In genomic region chr12:104462931-104463339, GRCh38 we compare ENCODE assay signal across 1 cellular context.
TF ChIP-seq lines count a peak whose summit lies in the region.

No MANE protein-coding gene starts in this region.

TF ChIP-seq in K562, 482 proteins besides CTCF, POLR2A, EP300 and RAD21 (continued from another document and continues in another):
- TF ChIP-seq, protein P1, sequence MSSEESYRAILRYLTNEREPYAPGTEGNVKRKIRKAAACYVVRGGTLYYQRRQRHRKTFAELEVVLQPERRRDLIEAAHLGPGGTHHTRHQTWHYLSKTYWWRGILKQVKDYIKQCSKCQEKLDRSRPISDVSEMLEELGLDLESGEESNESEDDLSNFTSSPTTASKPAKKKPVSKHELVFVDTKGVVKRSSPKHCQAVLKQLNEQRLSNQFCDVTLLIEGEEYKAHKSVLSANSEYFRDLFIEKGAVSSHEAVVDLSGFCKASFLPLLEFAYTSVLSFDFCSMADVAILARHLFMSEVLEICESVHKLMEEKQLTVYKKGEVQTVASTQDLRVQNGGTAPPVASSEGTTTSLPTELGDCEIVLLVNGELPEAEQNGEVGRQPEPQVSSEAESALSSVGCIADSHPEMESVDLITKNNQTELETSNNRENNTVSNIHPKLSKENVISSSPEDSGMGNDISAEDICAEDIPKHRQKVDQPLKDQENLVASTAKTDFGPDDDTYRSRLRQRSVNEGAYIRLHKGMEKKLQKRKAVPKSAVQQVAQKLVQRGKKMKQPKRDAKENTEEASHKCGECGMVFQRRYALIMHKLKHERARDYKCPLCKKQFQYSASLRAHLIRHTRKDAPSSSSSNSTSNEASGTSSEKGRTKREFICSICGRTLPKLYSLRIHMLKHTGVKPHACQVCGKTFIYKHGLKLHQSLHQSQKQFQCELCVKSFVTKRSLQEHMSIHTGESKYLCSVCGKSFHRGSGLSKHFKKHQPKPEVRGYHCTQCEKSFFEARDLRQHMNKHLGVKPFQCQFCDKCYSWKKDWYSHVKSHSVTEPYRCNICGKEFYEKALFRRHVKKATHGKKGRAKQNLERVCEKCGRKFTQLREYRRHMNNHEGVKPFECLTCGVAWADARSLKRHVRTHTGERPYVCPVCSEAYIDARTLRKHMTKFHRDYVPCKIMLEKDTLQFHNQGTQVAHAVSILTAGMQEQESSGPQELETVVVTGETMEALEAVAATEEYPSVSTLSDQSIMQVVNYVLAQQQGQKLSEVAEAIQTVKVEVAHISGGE (CRISPR knock-in tag; IDR thresholded peaks at IDR 0.05), result no peak
- TF ChIP-seq ZBTB8A (IDR thresholded peaks at IDR 0.05; ENCODE audit: partially characterized antibody), result no peak
- no peak for TF ChIP-seq ZNF217 (CRISPR knock-in tag; IDR thresholded peaks at IDR 0.05)
- TF ChIP-seq, protein P2, sequence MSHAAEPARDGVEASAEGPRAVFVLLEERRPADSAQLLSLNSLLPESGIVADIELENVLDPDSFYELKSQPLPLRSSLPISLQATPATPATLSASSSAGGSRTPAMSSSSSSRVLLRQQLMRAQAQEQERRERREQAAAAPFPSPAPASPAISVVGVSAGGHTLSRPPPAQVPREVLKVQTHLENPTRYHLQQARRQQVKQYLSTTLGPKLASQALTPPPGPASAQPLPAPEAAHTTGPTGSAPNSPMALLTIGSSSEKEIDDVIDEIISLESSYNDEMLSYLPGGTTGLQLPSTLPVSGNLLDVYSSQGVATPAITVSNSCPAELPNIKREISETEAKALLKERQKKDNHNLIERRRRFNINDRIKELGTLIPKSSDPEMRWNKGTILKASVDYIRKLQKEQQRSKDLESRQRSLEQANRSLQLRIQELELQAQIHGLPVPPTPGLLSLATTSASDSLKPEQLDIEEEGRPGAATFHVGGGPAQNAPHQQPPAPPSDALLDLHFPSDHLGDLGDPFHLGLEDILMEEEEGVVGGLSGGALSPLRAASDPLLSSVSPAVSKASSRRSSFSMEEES (CRISPR knock-in tag; IDR thresholded peaks at IDR 0.05), result no peak
- TF ChIP-seq TCF7L2 (IDR thresholded peaks at IDR 0.05; ENCODE audit: low read depth, low read length), result no peak
- TF ChIP-seq ZNF316 (IDR thresholded peaks at IDR 0.05), result peak; percentile 92
- TF ChIP-seq NBN (IDR thresholded peaks at IDR 0.05; ENCODE audit: low read depth), result no peak
- TF ChIP-seq XRCC4 (IDR thresholded peaks at IDR 0.05; ENCODE audit: extremely low read depth, insufficient read depth, insufficient read length), result no peak
- no peak for TF ChIP-seq PHF20 (IDR thresholded peaks at IDR 0.05; ENCODE audit: partially characterized antibody)
- no peak for TF ChIP-seq NCOA6 (IDR thresholded peaks at IDR 0.05)
- TF ChIP-seq GATAD2B (IDR thresholded peaks at IDR 0.05; ENCODE audit: borderline replicate concordance), result no peak
- TF ChIP-seq NR3C1 (CRISPR knock-in tag; IDR thresholded peaks at IDR 0.05), result no peak
- no peak for TF ChIP-seq ZNF764 (CRISPR knock-in tag; IDR thresholded peaks at IDR 0.05; ENCODE audit: low read depth)
- peak; percentile 60 for TF ChIP-seq DPF2 (IDR thresholded peaks at IDR 0.05)
- no peak for TF ChIP-seq MYNN (IDR thresholded peaks at IDR 0.05)
- no peak for TF ChIP-seq MYNN (CRISPR knock-in tag; IDR thresholded peaks at IDR 0.05)
- no peak for TF ChIP-seq RFX1 (IDR thresholded peaks at IDR 0.05)
- TF ChIP-seq, protein P3, sequence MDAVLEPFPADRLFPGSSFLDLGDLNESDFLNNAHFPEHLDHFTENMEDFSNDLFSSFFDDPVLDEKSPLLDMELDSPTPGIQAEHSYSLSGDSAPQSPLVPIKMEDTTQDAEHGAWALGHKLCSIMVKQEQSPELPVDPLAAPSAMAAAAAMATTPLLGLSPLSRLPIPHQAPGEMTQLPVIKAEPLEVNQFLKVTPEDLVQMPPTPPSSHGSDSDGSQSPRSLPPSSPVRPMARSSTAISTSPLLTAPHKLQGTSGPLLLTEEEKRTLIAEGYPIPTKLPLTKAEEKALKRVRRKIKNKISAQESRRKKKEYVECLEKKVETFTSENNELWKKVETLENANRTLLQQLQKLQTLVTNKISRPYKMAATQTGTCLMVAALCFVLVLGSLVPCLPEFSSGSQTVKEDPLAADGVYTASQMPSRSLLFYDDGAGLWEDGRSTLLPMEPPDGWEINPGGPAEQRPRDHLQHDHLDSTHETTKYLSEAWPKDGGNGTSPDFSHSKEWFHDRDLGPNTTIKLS (IDR thresholded peaks at IDR 0.05; ENCODE audit: borderline replicate concordance, low read depth), result no peak
- TF ChIP-seq, protein P4, sequence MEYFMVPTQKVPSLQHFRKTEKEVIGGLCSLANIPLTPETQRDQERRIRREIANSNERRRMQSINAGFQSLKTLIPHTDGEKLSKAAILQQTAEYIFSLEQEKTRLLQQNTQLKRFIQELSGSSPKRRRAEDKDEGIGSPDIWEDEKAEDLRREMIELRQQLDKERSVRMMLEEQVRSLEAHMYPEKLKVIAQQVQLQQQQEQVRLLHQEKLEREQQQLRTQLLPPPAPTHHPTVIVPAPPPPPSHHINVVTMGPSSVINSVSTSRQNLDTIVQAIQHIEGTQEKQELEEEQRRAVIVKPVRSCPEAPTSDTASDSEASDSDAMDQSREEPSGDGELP (CRISPR knock-in tag; IDR thresholded peaks at IDR 0.05; ENCODE audit: borderline replicate concordance), result no peak
- no peak for TF ChIP-seq MAFK (IDR thresholded peaks at IDR 0.05; ENCODE audit: low read length)
- peak; percentile 84 for TF ChIP-seq C11orf30 (IDR thresholded peaks at IDR 0.05; ENCODE audit: low read depth)
- TF ChIP-seq, protein P5, sequence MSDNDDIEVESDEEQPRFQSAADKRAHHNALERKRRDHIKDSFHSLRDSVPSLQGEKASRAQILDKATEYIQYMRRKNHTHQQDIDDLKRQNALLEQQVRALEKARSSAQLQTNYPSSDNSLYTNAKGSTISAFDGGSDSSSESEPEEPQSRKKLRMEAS (CRISPR knock-in tag; IDR thresholded peaks at IDR 0.05), result no peak
- 0 out of 2 replicates have a peak, but pooled peaks have one; percentile 48 for TF ChIP-seq SMARCE1 (IDR thresholded peaks at IDR 0.05)
- no peak for TF ChIP-seq ZNF699 (CRISPR knock-in tag; IDR thresholded peaks at IDR 0.05; ENCODE audit: insufficient replicate concordance)
- TF ChIP-seq ZNF507 (tag; conservative IDR thresholded peaks at IDR 0.05), result no peak
- TF ChIP-seq, protein P6, sequence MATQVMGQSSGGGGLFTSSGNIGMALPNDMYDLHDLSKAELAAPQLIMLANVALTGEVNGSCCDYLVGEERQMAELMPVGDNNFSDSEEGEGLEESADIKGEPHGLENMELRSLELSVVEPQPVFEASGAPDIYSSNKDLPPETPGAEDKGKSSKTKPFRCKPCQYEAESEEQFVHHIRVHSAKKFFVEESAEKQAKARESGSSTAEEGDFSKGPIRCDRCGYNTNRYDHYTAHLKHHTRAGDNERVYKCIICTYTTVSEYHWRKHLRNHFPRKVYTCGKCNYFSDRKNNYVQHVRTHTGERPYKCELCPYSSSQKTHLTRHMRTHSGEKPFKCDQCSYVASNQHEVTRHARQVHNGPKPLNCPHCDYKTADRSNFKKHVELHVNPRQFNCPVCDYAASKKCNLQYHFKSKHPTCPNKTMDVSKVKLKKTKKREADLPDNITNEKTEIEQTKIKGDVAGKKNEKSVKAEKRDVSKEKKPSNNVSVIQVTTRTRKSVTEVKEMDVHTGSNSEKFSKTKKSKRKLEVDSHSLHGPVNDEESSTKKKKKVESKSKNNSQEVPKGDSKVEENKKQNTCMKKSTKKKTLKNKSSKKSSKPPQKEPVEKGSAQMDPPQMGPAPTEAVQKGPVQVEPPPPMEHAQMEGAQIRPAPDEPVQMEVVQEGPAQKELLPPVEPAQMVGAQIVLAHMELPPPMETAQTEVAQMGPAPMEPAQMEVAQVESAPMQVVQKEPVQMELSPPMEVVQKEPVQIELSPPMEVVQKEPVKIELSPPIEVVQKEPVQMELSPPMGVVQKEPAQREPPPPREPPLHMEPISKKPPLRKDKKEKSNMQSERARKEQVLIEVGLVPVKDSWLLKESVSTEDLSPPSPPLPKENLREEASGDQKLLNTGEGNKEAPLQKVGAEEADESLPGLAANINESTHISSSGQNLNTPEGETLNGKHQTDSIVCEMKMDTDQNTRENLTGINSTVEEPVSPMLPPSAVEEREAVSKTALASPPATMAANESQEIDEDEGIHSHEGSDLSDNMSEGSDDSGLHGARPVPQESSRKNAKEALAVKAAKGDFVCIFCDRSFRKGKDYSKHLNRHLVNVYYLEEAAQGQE (CRISPR knock-in tag; IDR thresholded peaks at IDR 0.05; ENCODE audit: low read depth), result no peak
- no peak for TF ChIP-seq E2F5 (CRISPR knock-in tag; IDR thresholded peaks at IDR 0.05)
- TF ChIP-seq SMC3 (conservative IDR thresholded peaks at IDR 0.05; ENCODE audit: insufficient read depth, low read depth, low read length), result no peak
- peak; percentile 42; the same call in 1 of the 2 replicates for TF ChIP-seq TEAD4 (IDR thresholded peaks at IDR 0.05; ENCODE audit: low read length)
- TF ChIP-seq TEAD4 (CRISPR knock-in tag; IDR thresholded peaks at IDR 0.05; ENCODE audit: borderline replicate concordance), result no peak
- TF ChIP-seq, protein P7, sequence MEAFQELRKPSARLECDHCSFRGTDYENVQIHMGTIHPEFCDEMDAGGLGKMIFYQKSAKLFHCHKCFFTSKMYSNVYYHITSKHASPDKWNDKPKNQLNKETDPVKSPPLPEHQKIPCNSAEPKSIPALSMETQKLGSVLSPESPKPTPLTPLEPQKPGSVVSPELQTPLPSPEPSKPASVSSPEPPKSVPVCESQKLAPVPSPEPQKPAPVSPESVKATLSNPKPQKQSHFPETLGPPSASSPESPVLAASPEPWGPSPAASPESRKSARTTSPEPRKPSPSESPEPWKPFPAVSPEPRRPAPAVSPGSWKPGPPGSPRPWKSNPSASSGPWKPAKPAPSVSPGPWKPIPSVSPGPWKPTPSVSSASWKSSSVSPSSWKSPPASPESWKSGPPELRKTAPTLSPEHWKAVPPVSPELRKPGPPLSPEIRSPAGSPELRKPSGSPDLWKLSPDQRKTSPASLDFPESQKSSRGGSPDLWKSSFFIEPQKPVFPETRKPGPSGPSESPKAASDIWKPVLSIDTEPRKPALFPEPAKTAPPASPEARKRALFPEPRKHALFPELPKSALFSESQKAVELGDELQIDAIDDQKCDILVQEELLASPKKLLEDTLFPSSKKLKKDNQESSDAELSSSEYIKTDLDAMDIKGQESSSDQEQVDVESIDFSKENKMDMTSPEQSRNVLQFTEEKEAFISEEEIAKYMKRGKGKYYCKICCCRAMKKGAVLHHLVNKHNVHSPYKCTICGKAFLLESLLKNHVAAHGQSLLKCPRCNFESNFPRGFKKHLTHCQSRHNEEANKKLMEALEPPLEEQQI (IDR thresholded peaks at IDR 0.05), result no peak
- no peak for TF ChIP-seq SRSF3 (IDR thresholded peaks at IDR 0.05; ENCODE audit: insufficient read depth, low read length)
- TF ChIP-seq, protein P8, sequence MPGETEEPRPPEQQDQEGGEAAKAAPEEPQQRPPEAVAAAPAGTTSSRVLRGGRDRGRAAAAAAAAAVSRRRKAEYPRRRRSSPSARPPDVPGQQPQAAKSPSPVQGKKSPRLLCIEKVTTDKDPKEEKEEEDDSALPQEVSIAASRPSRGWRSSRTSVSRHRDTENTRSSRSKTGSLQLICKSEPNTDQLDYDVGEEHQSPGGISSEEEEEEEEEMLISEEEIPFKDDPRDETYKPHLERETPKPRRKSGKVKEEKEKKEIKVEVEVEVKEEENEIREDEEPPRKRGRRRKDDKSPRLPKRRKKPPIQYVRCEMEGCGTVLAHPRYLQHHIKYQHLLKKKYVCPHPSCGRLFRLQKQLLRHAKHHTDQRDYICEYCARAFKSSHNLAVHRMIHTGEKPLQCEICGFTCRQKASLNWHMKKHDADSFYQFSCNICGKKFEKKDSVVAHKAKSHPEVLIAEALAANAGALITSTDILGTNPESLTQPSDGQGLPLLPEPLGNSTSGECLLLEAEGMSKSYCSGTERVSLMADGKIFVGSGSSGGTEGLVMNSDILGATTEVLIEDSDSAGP (CRISPR knock-in tag; IDR thresholded peaks at IDR 0.05), result no peak
- no peak for TF ChIP-seq ARID3A (IDR thresholded peaks at IDR 0.05; ENCODE audit: borderline replicate concordance, low read depth, low read length)
- no peak for TF ChIP-seq SMAD1 (IDR thresholded peaks at IDR 0.05; ENCODE audit: low read depth, low read length, partially characterized antibody)
- no peak for TF ChIP-seq ZNF57 (CRISPR knock-in tag; IDR thresholded peaks at IDR 0.05)
- TF ChIP-seq CHD4 (IDR thresholded peaks at IDR 0.05; ENCODE audit: insufficient read depth, insufficient replicate concordance, low read depth, low read length, poor library complexity, severe bottlenecking), result no peak
- TF ChIP-seq CREM (IDR thresholded peaks at IDR 0.05; ENCODE audit: low read depth), result no peak
- no peak for TF ChIP-seq ARID2 (IDR thresholded peaks at IDR 0.05)
- TF ChIP-seq TAF15 (IDR thresholded peaks at IDR 0.05; ENCODE audit: low read depth, low read length), result no peak
- TF ChIP-seq CXXC5 (CRISPR knock-in tag; IDR thresholded peaks at IDR 0.05), result no peak
- no peak for TF ChIP-seq ZNF511 (CRISPR knock-in tag; IDR thresholded peaks at IDR 0.05)
- TF ChIP-seq PRPF4 (IDR thresholded peaks at IDR 0.05; ENCODE audit: insufficient read depth, low read depth, low read length, poor library complexity, severe bottlenecking), result no peak
- TF ChIP-seq GABPA (tag; conservative IDR thresholded peaks at IDR 0.05; ENCODE audit: low read depth), result peak; percentile 54
- TF ChIP-seq FOSL1 (tag; conservative IDR thresholded peaks at IDR 0.05), result no peak; the same call in 1 of the 2 replicates
- no peak for TF ChIP-seq SIN3A (IDR thresholded peaks at IDR 0.05; ENCODE audit: borderline replicate concordance in 2 of 2, control insufficient read depth in 1 of 2, low read depth in 2 of 2, low read length in 2 of 2)
- TF ChIP-seq FOXK1 (CRISPR knock-in tag; IDR thresholded peaks at IDR 0.05; ENCODE audit: borderline replicate concordance), result no peak
- TF ChIP-seq TCF7 (IDR thresholded peaks at IDR 0.05; ENCODE audit: borderline replicate concordance), result no peak
- no peak for TF ChIP-seq ETS2 (tag; IDR thresholded peaks at IDR 0.05; ENCODE audit: borderline replicate concordance, poor library complexity, severe bottlenecking)
- TF ChIP-seq ARID1B (IDR thresholded peaks at IDR 0.05), result peak; percentile 47; the same call in 1 of the 2 replicates
